In genomic region chr5:141850183-141850768, GRCh38 we compare ENCODE assay signal across 8 cellular contexts. TPM values are rescaled to one million over a fixed set of nuclear protein-coding genes. Genes with fewer than 3 reads are reported as not detected.
DNase-seq lines count a peak whose midpoint lies in the region; ATAC-seq and TF ChIP-seq lines count a peak whose summit lies in the region.

No MANE protein-coding gene starts in this region.

- DNase-seq in GM06990 (ENCODE audit: extremely low read depth, insufficient read length) (no peak), NCI-H82 treated with DMSO at 0.1 percent for 48 hours (lab: John Stamatoyannopoulos, UW; ENCODE audit: unreplicated experiment) (peak; percentile 9), amniotic stem cell (lab: John Stamatoyannopoulos, UW) (peak; percentile 40), left ventricle myocardium superior (no peak), HT-29 (ENCODE audit: low spot score) (no peak), occipital lobe (lab: John Stamatoyannopoulos, UW) (no peak)

- H3K27me3 ChIP-seq in GM06990 (replicated peaks; ENCODE audit: control insufficient read depth, insufficient read depth, low read length) (no peaks in the 10 kb centered on the region; the same call in none of the 2 replicates), rectal smooth muscle tissue (ENCODE audit: control insufficient read depth, insufficient read depth, low read length) (no peaks in the 10 kb centered on the region)

- peak; percentile 13 for ATAC-seq in HG02588 (IDR thresholded peaks at IDR 0.05; ENCODE audit: unreplicated experiment)
- peak; percentile 67 for ATAC-seq in left ventricle myocardium superior

- peak overlapping the region; percentile 98 for H3K27ac ChIP-seq in rectal smooth muscle tissue (ENCODE audit: low read depth, low read length)

- peak overlapping the region; percentile 98 for H3K9ac ChIP-seq in rectal smooth muscle tissue (ENCODE audit: low read length)

- TF ChIP-seq CTCF in GM06990 (IDR thresholded peaks at IDR 0.05; ENCODE audit: insufficient read depth, low read length, poor library complexity, severe bottlenecking), result no peak

- H3K36me3 ChIP-seq in GM06990 (ENCODE audit: control insufficient read depth, insufficient read depth, low read length) (no peaks in the 10 kb centered on the region), rectal smooth muscle tissue (ENCODE audit: control insufficient read depth, insufficient read depth, low read length) (no peaks in the 10 kb centered on the region)

- intact Hi-C loops in left ventricle myocardium superior (cut with micrococcal nuclease), result no loop called here

- peaks cover 6% of the 10 kb centered on the region for H3K4me1 ChIP-seq in rectal smooth muscle tissue (ENCODE audit: control insufficient read depth, insufficient read depth, low read length)

- H3K4me3 ChIP-seq in GM06990 (replicated peaks; ENCODE audit: low read depth, low read length) (peak overlapping the region; percentile 77), rectal smooth muscle tissue (ENCODE audit: low read length) (peak overlapping the region; percentile 96)

RNA-seq across cellular contexts. Expression of gene PCDH1, which starts 27.9 kb away (rescaled TPM):
- 17.2 TPM for total RNA-seq in left ventricle myocardium superior
- total RNA-seq in HT-29 (2014; rRNA removed; shearing (Covaris generic)), result 108 and 131 TPM in 2 replicates
- total RNA-seq in occipital lobe, result 27.0 TPM

Comparison
In these comparisons a context has a peak if more than half of its experiments do, and no peak if none do; other contexts are left out.
1. DNase-seq: peak in NCI-H82 treated with DMSO at 0.1 percent for 48 hours (single experiment) and amniotic stem cell (single experiment); none in GM06990 (single experiment), left ventricle myocardium superior (single experiment), HT-29 (single experiment) and occipital lobe (single experiment).